13 cellular contexts compared by ENCODE assay signal in the genomic region with DNA sequence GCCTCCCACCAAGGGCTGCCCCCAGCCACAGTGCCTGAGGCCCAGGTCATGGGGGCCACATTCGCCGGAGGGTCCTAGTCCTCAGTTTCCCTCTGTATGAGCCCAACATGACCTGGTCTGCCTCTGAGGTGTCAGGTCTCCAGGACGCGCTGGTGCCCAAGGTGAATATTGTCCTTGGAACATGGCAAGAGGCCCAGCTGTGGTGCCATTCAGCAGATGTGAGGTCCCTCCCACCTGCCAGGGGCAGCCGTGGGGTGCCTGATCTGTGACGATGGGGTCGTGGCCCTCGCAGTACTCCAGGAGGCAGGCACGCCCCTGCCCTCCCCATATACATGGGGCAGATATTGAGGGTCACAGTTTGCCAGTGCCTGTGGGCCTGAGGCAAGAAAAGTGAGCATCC.
"Had no signal": no experiment of that assay in that cellular context is flagged by ENCODE, and none has a peak within 500 bp of the region (broad histone marks: within the 10 kb centered on the region; RNA-seq: fewer than 3 reads in every experiment).

No MANE protein-coding gene starts in this region.

- ATAC-seq: heart right ventricle had no signal

- DNase-seq: activated CD4-positive, alpha-beta T cell treated with anti-CD3 and anti-CD28 coated beads, Interleukin-2, amount 10 ng/mL, durations not matched to agents 7 days and 5 days; activated CD4-positive, CD25-positive, alpha-beta regulatory T cell; activated CD8-positive, alpha-beta memory T cell treated with anti-CD3 and anti-CD28 coated beads for 24 hours; activated effector memory CD4-positive, alpha-beta T cell treated with Interleukin-2 at 50 U/mL for 16 hours; heart right ventricle; left ventricle myocardium inferior; mesendoderm; small intestine had no signal

- H3K9me3 Mint-ChIP-seq: activated naive CD4-positive, alpha-beta T cell treated with anti-CD3 and anti-CD28 coated beads, Interleukin-2, amount 50 U/mL, for 24 hours; T-helper 1 cell treated with Interleukin-12 subunit alpha and Interleukin-12 subunit beta and Interleukin-4 antibody, amounts not matched to agents 30 μg/mL and 1 μg/mL, for 36 hours had no signal

- H3K27me3 Mint-ChIP-seq: activated CD4-positive, alpha-beta T cell treated with anti-CD3 and anti-CD28 coated beads, Interleukin-2, amount 10 ng/mL, durations not matched to agents 7 days and 5 days; activated naive CD4-positive, alpha-beta T cell treated with anti-CD3 and anti-CD28 coated beads, Interleukin-2, amount 50 U/mL, for 24 hours had no signal

- H3K27ac Mint-ChIP-seq: activated CD4-positive, alpha-beta T cell treated with anti-CD3 and anti-CD28 coated beads, Interleukin-2, amount 10 ng/mL, durations not matched to agents 7 days and 5 days; activated naive CD4-positive, alpha-beta T cell treated with anti-CD3 and anti-CD28 coated beads, Interleukin-2, amount 50 U/mL, for 24 hours; T-helper 1 cell treated with Interleukin-12 subunit alpha and Interleukin-12 subunit beta and Interleukin-4 antibody, amounts not matched to agents 30 μg/mL and 1 μg/mL, for 36 hours had no signal

- H3K27ac ChIP-seq: heart right ventricle, left ventricle myocardium inferior, right atrium auricular region, tibial nerve, vagina had no signal

- H3K4me3 Mint-ChIP-seq: activated CD4-positive, alpha-beta T cell treated with anti-CD3 and anti-CD28 coated beads, Interleukin-2, amount 10 ng/mL, durations not matched to agents 7 days and 5 days; activated naive CD4-positive, alpha-beta T cell treated with anti-CD3 and anti-CD28 coated beads, Interleukin-2, amount 50 U/mL, for 24 hours; T-helper 1 cell treated with Interleukin-12 subunit alpha and Interleukin-12 subunit beta and Interleukin-4 antibody, amounts not matched to agents 30 μg/mL and 1 μg/mL, for 36 hours had no signal
